8 cellular contexts compared by ENCODE assay signal in the genomic region with DNA sequence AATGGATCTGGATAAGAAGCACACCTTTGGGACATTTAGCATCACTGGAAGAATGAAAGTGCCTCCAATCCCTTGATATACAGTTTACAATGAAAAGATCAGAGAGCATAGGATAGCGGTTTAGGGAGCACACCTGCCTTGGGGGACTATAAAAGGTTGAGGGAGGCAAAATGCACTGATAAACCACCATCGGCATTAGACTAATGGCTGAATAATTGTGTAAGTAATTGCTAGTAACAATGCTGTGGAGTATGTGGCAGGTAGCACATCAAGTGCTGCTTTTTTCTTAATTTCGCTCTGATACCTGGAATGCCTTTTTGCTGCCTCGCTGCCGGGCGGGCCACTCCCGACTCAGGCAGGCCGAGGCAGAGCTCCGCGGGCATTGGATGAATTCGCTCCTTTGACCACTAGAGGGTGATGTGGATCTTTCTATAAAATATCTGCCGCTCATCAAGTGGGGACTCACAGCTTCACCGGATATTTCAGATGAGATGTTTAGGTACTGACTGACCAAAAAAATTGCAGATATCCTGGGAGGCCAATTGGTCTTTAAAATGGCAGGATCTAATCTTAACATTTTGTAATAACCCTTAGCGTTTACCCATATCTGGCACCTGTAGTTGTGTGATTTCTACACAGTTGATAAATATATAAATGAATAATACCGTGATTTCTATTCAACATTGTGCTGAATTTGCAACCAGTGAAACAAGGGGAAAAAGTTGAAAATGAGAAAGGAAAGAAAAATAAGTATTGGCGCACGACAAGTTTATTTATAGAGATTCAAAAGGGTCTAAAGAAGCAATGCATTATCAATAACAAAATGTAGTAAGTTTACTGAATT.
DNase-seq lines count a peak whose midpoint lies in the region; ATAC-seq, FAIRE-seq and TF ChIP-seq lines count a peak whose summit lies in the region.

No MANE protein-coding gene starts in this region.

- no peak overlapping the region for H3K27ac ChIP-seq in spleen

- intact Hi-C loops in spleen (cut with DNase I; ENCODE audit: low total_unique reads) = loop anchor here (10.0 kb wide), 1 partner anchor 372 kb away; no protein-coding TSS in a partner anchor

- 27 to 29% (median 28%) methylated on average over 17 of the region's 17 CpGs for WGBS in spleen, 5 donors

- DNase-seq in A172 (ENCODE audit: low spot score) = peak; percentile 63
- peak; percentile 53 for DNase-seq in GM12891 (ENCODE audit: insufficient read length, low spot score)
- peak; percentile 71 for DNase-seq in NCI-H1105 (lab: John Stamatoyannopoulos, UW)
- DNase-seq in T-helper 2 cell = peak in 4 of 5 experiments; percentile 25 to 68 (median 34)
- peak; percentile 79 for DNase-seq in astrocyte of the hippocampus (ENCODE audit: low read depth, low spot score)
- peak; percentile 40 for DNase-seq in iPS DF 19.7 (ENCODE audit: low read depth, low spot score)
- peak; percentile 81 for DNase-seq in spleen

- ATAC-seq in HG02678 (IDR thresholded peaks at IDR 0.05; ENCODE audit: unreplicated experiment) = peak; percentile 98

- FAIRE-seq in GM12891 (lab: Jason Lieb, UNC) = peak; percentile 80

- no peaks in the 10 kb centered on the region for H3K36me3 ChIP-seq in spleen

- H3K27me3 ChIP-seq in spleen (replicated peaks in 1 of 7) = peaks cover 0 to 12% (median 0%) of the 10 kb centered on the region in 7 donors

- peaks cover 0 to 7% (median 1%) of the 10 kb centered on the region in 6 donors for H3K4me1 ChIP-seq in spleen

- no peak overlapping the region for H3K4me3 ChIP-seq in spleen

- peak; percentile 28 to 88 (median 82) for TF ChIP-seq CTCF in spleen (IDR thresholded peaks at IDR 0.05 in 8 of 11, conservative IDR thresholded peaks at IDR 0.05 in 3 of 11)

- TF ChIP-seq POLR2A in GM12891 (IDR thresholded peaks at IDR 0.05; ENCODE audit: low read depth, low read length) = no peak
- no peak for TF ChIP-seq POLR2A in spleen (IDR thresholded peaks at IDR 0.05)

- peaks cover 0 to 5% (median 0%) of the 10 kb centered on the region in 8 donors for H3K9me3 ChIP-seq in spleen

TF ChIP-seq in GM12891, 5 proteins besides CTCF, POLR2A, EP300 and RAD21:
- TF ChIP-seq POLR2AphosphoS5 (IDR thresholded peaks at IDR 0.05; ENCODE audit: low read depth, low read length) (no peak), PAX5 (IDR thresholded peaks at IDR 0.05; ENCODE audit: insufficient read depth, low read length, severe bottlenecking) (no peak), SPI1 (IDR thresholded peaks at IDR 0.05; ENCODE audit: low read depth, low read length) (no peak)
